In the genomic region with DNA sequence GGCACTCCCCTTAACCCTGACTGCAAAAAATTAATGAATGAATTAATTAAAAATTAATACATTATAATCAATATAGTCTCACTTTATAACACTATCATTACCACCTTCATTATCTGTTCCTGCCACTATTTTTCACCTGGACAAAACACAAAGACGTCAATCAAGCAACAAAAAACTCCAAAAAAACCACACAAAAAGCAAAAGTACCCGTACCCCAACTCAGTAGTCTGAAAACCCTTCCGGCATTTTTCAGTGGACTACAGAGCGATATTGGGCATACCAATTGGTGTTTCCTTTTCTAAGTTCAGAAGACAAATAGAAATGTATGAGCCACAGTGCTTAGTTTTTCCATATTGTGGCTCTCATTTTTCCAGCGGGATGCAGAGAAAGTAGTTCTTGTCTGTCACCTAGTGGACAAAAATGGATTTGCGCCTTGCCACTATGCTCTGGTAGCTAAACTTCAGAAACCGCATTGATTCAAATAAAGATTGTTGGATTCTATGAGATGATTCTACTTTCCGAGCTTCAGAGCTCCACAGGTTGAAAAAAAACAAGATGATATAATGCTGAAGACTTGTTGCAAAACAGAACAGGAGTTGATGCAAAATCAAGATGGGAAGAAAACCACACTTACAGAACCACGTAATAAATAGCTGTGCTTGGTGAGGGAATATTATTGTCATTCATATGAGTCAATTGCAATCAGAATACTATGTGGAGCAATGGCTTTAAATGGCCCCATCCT, we compare ENCODE assay signal across 8 cellular contexts. TPM values are rescaled to one million over a fixed set of nuclear protein-coding genes. Genes with fewer than 3 reads are reported as not detected.
DNase-seq lines count a peak whose midpoint lies in the region; ATAC-seq, FAIRE-seq and TF ChIP-seq lines count a peak whose summit lies in the region.

No MANE protein-coding gene starts in this region.

- H3K36me3 Mint-ChIP-seq in chondrocyte (ENCODE audit: low read depth): no peaks in the 10 kb centered on the region

- peaks cover 0 to 15% (median 6%) of the 10 kb centered on the region in 4 donors for H3K4me1 ChIP-seq in liver (ENCODE audit: control insufficient read depth in 4 of 4, insufficient read depth in 4 of 4, low read length in 3 of 4)

- peak; percentile 97 for TF ChIP-seq CTCF in chondrocyte (IDR thresholded peaks at IDR 0.05)
- peak; percentile 99 for TF ChIP-seq CTCF in liver (IDR thresholded peaks at IDR 0.05; ENCODE audit: low read depth, low read length, missing input control)

- H3K36me3 ChIP-seq in liver (ENCODE audit: control insufficient read depth in 4 of 4, insufficient read depth in 3 of 4, low read depth in 1 of 4, low read length in 3 of 4): no peaks in the 10 kb centered on the region

- no peaks in the 10 kb centered on the region for H3K27me3 ChIP-seq in liver (ENCODE audit: control insufficient read depth in 4 of 4, insufficient read depth in 4 of 4, low read length in 3 of 4)

- no peak overlapping the region for H3K4me3 Mint-ChIP-seq in chondrocyte (ENCODE audit: unreplicated experiment)

- H3K4me1 Mint-ChIP-seq in chondrocyte (ENCODE audit: low read depth): peaks cover 36% of the 10 kb centered on the region

- H3K27ac ChIP-seq in liver (ENCODE audit: low read depth in 1 of 2, low read length in 2 of 2): no peak overlapping the region

- H3K4me3 ChIP-seq in liver (ENCODE audit: low read depth in 1 of 3, low read length in 3 of 3): no peak overlapping the region

- ATAC-seq in HG02884 (IDR thresholded peaks at IDR 0.05; ENCODE audit: unreplicated experiment): peak; percentile 59
- ATAC-seq in HG03442 (IDR thresholded peaks at IDR 0.05; ENCODE audit: unreplicated experiment): no peak

- H3K9me3 ChIP-seq in liver (ENCODE audit: control insufficient read depth in 4 of 4, low read length in 3 of 4): no peaks in the 10 kb centered on the region

- DNase-seq in NCI-H2227 treated with DMSO at 0.1 percent for 48 hours (lab: John Stamatoyannopoulos, UW) (peak; percentile 72), chondrocyte (ENCODE audit: low spot score) (no peak)
- peak; percentile 51 for DNase-seq in activated CD4-positive, CD25-positive, alpha-beta regulatory T cell treated with anti-CD3 and anti-CD28 coated beads, Interleukin-2, amount 50 U/mL, for 72 hours
- DNase-seq in stimulated activated CD4-positive, alpha-beta T cell treated with anti-CD3 and anti-CD28 coated beads, TNF-alpha, amount 100 ng/mL, for 48 hours (ENCODE audit: low read depth in 3 of 3): peak; percentile 40 to 64 (median 52)

- TF ChIP-seq RAD21 in liver (IDR thresholded peaks at IDR 0.05): peak; percentile 100

- FAIRE-seq in G401.6 (lab: Jason Lieb, UNC): peak; percentile 96

- WGBS in liver: 17% methylated on average over 9 of the region's 9 CpGs

- no peaks in the 10 kb centered on the region for H3K9me3 Mint-ChIP-seq in chondrocyte (ENCODE audit: low read depth)

- peak overlapping the region in 1 of 2 donors; percentile 45 for H3K9ac ChIP-seq in liver (ENCODE audit: low read depth in 1 of 2, low read length in 2 of 2)

- no peaks in the 10 kb centered on the region for H3K27me3 Mint-ChIP-seq in chondrocyte (ENCODE audit: low read depth)

- H3K27ac Mint-ChIP-seq in chondrocyte (ENCODE audit: unreplicated experiment): peak overlapping the region; percentile 23

TF ChIP-seq in liver, 16 proteins besides CTCF, POLR2A, EP300 and RAD21:
- TF ChIP-seq MAX (IDR thresholded peaks at IDR 0.05): no peak
- TF ChIP-seq TAF1 (conservative IDR thresholded peaks at IDR 0.05): no peak
- no peak for TF ChIP-seq REST (IDR thresholded peaks at IDR 0.05)
- TF ChIP-seq RXRA (IDR thresholded peaks at IDR 0.05): no peak

RNA-seq across cellular contexts. Expression of gene ITGB1, which starts 50.6 kb away (rescaled TPM):
- total RNA-seq in chondrocyte (951 to 1,280 TPM (median 1,183 TPM) in 3 replicates), liver (100 to 1,000 TPM; 268 to 308 TPM)
- polyA plus RNA-seq in liver: 100 to 1,000 TPM; 109 to 174 TPM
